1 cellular context compared by ENCODE assay signal in the genomic region with DNA sequence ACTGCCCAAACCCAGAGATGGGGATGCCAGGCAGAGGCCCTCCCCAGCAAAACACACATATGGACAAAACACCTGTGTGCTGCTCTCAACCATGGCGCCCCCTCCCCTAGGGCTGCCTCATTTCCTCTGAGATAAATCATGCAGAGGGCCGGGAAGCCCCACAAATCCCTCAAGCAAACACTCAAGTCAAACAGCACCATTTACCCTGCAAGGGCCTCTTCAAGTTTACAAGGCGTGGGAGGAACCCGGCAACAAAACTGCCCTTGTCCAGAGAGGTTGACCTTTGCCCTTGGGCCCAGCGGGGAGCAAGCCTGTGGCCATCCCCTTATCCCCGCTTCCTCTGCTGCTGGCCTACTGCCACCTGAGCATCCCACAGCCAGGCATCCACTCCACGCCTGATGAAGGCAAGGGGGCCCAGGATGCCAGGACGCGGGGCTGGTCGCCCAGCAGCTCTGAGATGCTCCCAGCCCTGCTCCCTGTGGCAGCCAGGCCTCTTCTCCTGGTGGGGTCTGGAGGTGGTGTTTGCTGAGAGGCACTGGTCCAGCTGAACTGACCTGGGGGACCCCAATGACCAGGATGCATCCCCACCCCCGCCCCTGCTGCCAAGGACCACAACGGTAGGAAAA.
TF ChIP-seq lines count a peak whose summit lies in the region.

No MANE protein-coding gene starts in this region.

TF ChIP-seq in HepG2, 621 proteins besides CTCF, POLR2A, EP300 and RAD21 (continued from another document and continues in another):
- TF ChIP-seq, protein P1, sequence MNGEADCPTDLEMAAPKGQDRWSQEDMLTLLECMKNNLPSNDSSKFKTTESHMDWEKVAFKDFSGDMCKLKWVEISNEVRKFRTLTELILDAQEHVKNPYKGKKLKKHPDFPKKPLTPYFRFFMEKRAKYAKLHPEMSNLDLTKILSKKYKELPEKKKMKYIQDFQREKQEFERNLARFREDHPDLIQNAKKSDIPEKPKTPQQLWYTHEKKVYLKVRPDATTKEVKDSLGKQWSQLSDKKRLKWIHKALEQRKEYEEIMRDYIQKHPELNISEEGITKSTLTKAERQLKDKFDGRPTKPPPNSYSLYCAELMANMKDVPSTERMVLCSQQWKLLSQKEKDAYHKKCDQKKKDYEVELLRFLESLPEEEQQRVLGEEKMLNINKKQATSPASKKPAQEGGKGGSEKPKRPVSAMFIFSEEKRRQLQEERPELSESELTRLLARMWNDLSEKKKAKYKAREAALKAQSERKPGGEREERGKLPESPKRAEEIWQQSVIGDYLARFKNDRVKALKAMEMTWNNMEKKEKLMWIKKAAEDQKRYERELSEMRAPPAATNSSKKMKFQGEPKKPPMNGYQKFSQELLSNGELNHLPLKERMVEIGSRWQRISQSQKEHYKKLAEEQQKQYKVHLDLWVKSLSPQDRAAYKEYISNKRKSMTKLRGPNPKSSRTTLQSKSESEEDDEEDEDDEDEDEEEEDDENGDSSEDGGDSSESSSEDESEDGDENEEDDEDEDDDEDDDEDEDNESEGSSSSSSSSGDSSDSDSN (CRISPR knock-in tag; IDR thresholded peaks at IDR 0.05): peak; percentile 74; the same call in 1 of the 2 replicates
- TF ChIP-seq FIP1L1 (IDR thresholded peaks at IDR 0.05; ENCODE audit: borderline replicate concordance, insufficient read depth, low read depth, low read length) (no peak), ZNF138 (CRISPR knock-in tag; IDR thresholded peaks at IDR 0.05; ENCODE audit: low read depth) (no peak), MLLT10 (CRISPR knock-in tag; IDR thresholded peaks at IDR 0.05) (no peak), ZNF670 (CRISPR knock-in tag; IDR thresholded peaks at IDR 0.05; ENCODE audit: borderline replicate concordance) (peak; percentile 49; the same call in 1 of the 2 replicates), NBN (conservative IDR thresholded peaks at IDR 0.05) (no peak), TCF7 (IDR thresholded peaks at IDR 0.05; ENCODE audit: low read depth) (peak; percentile 92), NFATC3 (CRISPR knock-in tag; IDR thresholded peaks at IDR 0.05) (no peak), HOXA7 (CRISPR knock-in tag; IDR thresholded peaks at IDR 0.05) (no peak), TP53 (CRISPR knock-in tag; conservative IDR thresholded peaks at IDR 0.05) (peak; percentile 74; the same call in 1 of the 2 replicates), NCOA2 (CRISPR knock-in tag; IDR thresholded peaks at IDR 0.05) (peak; percentile 100), YEATS4 (CRISPR knock-in tag; IDR thresholded peaks at IDR 0.05; ENCODE audit: borderline replicate concordance) (peak; percentile 69; the same call in 1 of the 2 replicates), PPARG (CRISPR knock-in tag; conservative IDR thresholded peaks at IDR 0.05) (peak; percentile 93), ZNF484 (CRISPR knock-in tag; IDR thresholded peaks at IDR 0.05; ENCODE audit: borderline replicate concordance, low read depth) (no peak), ZSCAN29 (CRISPR knock-in tag; conservative IDR thresholded peaks at IDR 0.05) (peak; percentile 94), TOE1 (CRISPR knock-in tag; IDR thresholded peaks at IDR 0.05) (0 out of 2 replicates have a peak, but pooled peaks have one; percentile 45), NPAS2 (CRISPR knock-in tag; IDR thresholded peaks at IDR 0.05; ENCODE audit: borderline replicate concordance) (no peak), REXO4 (CRISPR knock-in tag; IDR thresholded peaks at IDR 0.05; ENCODE audit: borderline replicate concordance) (no peak), ZNF296 (CRISPR knock-in tag; conservative IDR thresholded peaks at IDR 0.05) (no peak), TMF1 (CRISPR knock-in tag; IDR thresholded peaks at IDR 0.05; ENCODE audit: low read depth) (0 out of 2 replicates have a peak, but pooled peaks have one; percentile 51), HHEX (CRISPR knock-in tag; IDR thresholded peaks at IDR 0.05) (peak; percentile 72)
- TF ChIP-seq, protein P2, sequence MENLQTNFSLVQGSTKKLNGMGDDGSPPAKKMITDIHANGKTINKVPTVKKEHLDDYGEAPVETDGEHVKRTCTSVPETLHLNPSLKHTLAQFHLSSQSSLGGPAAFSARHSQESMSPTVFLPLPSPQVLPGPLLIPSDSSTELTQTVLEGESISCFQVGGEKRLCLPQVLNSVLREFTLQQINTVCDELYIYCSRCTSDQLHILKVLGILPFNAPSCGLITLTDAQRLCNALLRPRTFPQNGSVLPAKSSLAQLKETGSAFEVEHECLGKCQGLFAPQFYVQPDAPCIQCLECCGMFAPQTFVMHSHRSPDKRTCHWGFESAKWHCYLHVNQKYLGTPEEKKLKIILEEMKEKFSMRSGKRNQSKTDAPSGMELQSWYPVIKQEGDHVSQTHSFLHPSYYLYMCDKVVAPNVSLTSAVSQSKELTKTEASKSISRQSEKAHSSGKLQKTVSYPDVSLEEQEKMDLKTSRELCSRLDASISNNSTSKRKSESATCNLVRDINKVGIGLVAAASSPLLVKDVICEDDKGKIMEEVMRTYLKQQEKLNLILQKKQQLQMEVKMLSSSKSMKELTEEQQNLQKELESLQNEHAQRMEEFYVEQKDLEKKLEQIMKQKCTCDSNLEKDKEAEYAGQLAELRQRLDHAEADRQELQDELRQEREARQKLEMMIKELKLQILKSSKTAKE (CRISPR knock-in tag; IDR thresholded peaks at IDR 0.05; ENCODE audit: borderline replicate concordance): peak; percentile 87; the same call in 1 of the 2 replicates
- TF ChIP-seq, protein P3, sequence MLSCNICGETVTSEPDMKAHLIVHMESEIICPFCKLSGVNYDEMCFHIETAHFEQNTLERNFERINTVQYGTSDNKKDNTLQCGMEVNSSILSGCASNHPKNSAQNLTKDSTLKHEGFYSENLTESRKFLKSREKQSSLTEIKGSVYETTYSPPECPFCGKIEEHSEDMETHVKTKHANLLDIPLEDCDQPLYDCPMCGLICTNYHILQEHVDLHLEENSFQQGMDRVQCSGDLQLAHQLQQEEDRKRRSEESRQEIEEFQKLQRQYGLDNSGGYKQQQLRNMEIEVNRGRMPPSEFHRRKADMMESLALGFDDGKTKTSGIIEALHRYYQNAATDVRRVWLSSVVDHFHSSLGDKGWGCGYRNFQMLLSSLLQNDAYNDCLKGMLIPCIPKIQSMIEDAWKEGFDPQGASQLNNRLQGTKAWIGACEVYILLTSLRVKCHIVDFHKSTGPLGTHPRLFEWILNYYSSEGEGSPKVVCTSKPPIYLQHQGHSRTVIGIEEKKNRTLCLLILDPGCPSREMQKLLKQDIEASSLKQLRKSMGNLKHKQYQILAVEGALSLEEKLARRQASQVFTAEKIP (CRISPR knock-in tag; IDR thresholded peaks at IDR 0.05; ENCODE audit: borderline replicate concordance): no peak
- TF ChIP-seq, protein P4, sequence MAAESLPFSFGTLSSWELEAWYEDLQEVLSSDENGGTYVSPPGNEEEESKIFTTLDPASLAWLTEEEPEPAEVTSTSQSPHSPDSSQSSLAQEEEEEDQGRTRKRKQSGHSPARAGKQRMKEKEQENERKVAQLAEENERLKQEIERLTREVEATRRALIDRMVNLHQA (CRISPR knock-in tag; IDR thresholded peaks at IDR 0.05): no peak
- TF ChIP-seq, protein P5, sequence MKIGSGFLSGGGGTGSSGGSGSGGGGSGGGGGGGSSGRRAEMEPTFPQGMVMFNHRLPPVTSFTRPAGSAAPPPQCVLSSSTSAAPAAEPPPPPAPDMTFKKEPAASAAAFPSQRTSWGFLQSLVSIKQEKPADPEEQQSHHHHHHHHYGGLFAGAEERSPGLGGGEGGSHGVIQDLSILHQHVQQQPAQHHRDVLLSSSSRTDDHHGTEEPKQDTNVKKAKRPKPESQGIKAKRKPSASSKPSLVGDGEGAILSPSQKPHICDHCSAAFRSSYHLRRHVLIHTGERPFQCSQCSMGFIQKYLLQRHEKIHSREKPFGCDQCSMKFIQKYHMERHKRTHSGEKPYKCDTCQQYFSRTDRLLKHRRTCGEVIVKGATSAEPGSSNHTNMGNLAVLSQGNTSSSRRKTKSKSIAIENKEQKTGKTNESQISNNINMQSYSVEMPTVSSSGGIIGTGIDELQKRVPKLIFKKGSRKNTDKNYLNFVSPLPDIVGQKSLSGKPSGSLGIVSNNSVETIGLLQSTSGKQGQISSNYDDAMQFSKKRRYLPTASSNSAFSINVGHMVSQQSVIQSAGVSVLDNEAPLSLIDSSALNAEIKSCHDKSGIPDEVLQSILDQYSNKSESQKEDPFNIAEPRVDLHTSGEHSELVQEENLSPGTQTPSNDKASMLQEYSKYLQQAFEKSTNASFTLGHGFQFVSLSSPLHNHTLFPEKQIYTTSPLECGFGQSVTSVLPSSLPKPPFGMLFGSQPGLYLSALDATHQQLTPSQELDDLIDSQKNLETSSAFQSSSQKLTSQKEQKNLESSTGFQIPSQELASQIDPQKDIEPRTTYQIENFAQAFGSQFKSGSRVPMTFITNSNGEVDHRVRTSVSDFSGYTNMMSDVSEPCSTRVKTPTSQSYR (CRISPR knock-in tag; IDR thresholded peaks at IDR 0.05; ENCODE audit: borderline replicate concordance): no peak; the same call in none of the 2 replicates
- TF ChIP-seq, protein P6, sequence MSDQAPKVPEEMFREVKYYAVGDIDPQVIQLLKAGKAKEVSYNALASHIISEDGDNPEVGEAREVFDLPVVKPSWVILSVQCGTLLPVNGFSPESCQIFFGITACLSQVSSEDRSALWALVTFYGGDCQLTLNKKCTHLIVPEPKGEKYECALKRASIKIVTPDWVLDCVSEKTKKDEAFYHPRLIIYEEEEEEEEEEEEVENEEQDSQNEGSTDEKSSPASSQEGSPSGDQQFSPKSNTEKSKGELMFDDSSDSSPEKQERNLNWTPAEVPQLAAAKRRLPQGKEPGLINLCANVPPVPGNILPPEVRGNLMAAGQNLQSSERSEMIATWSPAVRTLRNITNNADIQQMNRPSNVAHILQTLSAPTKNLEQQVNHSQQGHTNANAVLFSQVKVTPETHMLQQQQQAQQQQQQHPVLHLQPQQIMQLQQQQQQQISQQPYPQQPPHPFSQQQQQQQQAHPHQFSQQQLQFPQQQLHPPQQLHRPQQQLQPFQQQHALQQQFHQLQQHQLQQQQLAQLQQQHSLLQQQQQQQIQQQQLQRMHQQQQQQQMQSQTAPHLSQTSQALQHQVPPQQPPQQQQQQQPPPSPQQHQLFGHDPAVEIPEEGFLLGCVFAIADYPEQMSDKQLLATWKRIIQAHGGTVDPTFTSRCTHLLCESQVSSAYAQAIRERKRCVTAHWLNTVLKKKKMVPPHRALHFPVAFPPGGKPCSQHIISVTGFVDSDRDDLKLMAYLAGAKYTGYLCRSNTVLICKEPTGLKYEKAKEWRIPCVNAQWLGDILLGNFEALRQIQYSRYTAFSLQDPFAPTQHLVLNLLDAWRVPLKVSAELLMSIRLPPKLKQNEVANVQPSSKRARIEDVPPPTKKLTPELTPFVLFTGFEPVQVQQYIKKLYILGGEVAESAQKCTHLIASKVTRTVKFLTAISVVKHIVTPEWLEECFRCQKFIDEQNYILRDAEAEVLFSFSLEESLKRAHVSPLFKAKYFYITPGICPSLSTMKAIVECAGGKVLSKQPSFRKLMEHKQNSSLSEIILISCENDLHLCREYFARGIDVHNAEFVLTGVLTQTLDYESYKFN (CRISPR knock-in tag; conservative IDR thresholded peaks at IDR 0.05): peak; percentile 100
- TF ChIP-seq, protein P7, sequence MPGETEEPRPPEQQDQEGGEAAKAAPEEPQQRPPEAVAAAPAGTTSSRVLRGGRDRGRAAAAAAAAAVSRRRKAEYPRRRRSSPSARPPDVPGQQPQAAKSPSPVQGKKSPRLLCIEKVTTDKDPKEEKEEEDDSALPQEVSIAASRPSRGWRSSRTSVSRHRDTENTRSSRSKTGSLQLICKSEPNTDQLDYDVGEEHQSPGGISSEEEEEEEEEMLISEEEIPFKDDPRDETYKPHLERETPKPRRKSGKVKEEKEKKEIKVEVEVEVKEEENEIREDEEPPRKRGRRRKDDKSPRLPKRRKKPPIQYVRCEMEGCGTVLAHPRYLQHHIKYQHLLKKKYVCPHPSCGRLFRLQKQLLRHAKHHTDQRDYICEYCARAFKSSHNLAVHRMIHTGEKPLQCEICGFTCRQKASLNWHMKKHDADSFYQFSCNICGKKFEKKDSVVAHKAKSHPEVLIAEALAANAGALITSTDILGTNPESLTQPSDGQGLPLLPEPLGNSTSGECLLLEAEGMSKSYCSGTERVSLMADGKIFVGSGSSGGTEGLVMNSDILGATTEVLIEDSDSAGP (CRISPR knock-in tag; IDR thresholded peaks at IDR 0.05; ENCODE audit: borderline replicate concordance): peak; percentile 89; the same call in 1 of the 2 replicates
- TF ChIP-seq, protein P8, sequence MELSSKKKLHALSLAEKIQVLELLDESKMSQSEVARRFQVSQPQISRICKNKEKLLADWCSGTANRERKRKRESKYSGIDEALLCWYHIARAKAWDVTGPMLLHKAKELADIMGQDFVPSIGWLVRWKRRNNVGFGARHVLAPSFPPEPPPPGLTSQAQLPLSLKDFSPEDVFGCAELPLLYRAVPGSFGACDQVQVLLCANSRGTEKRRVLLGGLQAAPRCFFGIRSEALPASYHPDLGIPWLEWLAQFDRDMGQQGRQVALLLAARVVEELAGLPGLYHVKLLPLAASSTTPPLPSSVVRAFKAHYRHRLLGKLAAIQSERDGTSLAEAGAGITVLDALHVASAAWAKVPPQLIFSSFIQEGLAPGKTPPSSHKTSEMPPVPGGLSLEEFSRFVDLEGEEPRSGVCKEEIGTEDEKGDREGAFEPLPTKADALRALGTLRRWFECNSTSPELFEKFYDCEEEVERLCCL (CRISPR knock-in tag; IDR thresholded peaks at IDR 0.05; ENCODE audit: borderline replicate concordance): no peak
- TF ChIP-seq, protein P9, sequence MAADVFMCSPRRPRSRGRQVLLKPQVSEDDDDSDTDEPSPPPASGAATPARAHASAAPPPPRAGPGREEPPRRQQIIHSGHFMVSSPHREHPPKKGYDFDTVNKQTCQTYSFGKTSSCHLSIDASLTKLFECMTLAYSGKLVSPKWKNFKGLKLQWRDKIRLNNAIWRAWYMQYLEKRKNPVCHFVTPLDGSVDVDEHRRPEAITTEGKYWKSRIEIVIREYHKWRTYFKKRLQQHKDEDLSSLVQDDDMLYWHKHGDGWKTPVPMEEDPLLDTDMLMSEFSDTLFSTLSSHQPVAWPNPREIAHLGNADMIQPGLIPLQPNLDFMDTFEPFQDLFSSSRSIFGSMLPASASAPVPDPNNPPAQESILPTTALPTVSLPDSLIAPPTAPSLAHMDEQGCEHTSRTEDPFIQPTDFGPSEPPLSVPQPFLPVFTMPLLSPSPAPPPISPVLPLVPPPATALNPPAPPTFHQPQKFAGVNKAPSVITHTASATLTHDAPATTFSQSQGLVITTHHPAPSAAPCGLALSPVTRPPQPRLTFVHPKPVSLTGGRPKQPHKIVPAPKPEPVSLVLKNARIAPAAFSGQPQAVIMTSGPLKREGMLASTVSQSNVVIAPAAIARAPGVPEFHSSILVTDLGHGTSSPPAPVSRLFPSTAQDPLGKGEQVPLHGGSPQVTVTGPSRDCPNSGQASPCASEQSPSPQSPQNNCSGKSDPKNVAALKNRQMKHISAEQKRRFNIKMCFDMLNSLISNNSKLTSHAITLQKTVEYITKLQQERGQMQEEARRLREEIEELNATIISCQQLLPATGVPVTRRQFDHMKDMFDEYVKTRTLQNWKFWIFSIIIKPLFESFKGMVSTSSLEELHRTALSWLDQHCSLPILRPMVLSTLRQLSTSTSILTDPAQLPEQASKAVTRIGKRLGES (CRISPR knock-in tag; IDR thresholded peaks at IDR 0.05; ENCODE audit: borderline replicate concordance): no peak; the same call in 1 of the 2 replicates
- TF ChIP-seq, protein P10, sequence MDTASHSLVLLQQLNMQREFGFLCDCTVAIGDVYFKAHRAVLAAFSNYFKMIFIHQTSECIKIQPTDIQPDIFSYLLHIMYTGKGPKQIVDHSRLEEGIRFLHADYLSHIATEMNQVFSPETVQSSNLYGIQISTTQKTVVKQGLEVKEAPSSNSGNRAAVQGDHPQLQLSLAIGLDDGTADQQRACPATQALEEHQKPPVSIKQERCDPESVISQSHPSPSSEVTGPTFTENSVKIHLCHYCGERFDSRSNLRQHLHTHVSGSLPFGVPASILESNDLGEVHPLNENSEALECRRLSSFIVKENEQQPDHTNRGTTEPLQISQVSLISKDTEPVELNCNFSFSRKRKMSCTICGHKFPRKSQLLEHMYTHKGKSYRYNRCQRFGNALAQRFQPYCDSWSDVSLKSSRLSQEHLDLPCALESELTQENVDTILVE (CRISPR knock-in tag; IDR thresholded peaks at IDR 0.05): peak; percentile 85
